Comparison of ENCODE assay signal across 11 cellular contexts in genomic region chr6:135251964-135252429, GRCh38.
DNase-seq lines count a peak whose midpoint lies in the region; ATAC-seq and TF ChIP-seq lines count a peak whose summit lies in the region.
"Had no signal": no experiment of that assay in that cellular context is flagged by ENCODE, and none has a peak within 500 bp of the region (broad histone marks: within the 10 kb centered on the region; RNA-seq: fewer than 3 reads in every experiment).

No MANE protein-coding gene starts in this region.

- TF ChIP-seq CTCF in C4-2B (conservative IDR thresholded peaks at IDR 0.05) = no peak
- TF ChIP-seq CTCF in GM23338 (conservative IDR thresholded peaks at IDR 0.05; ENCODE audit: low read depth in 2 of 2) = no peak
- no peak for TF ChIP-seq CTCF in VCaP (conservative IDR thresholded peaks at IDR 0.05)
- no peak for TF ChIP-seq CTCF in left lung (IDR thresholded peaks at IDR 0.05)
- TF ChIP-seq CTCF in lower leg skin (IDR thresholded peaks at IDR 0.05) = no peak

- H3K9me3 Mint-ChIP-seq in GM23338 = peaks cover 8% of the 10 kb centered on the region; the same call in 2 of the 3 replicates
- H3K9me3 Mint-ChIP-seq: naive thymus-derived CD4-positive, alpha-beta T cell had no signal

- 80 to 82% methylated on average over 8 of the region's 8 CpGs for whole genome bisulfite sequencing in lower leg skin, 2 donors

- H3K4me1 ChIP-seq in GM23338 (ENCODE audit: insufficient read depth) (peaks cover 43% of the 10 kb centered on the region), left lung (peaks cover 4 to 7% of the 10 kb centered on the region in 2 donors)
- H3K4me1 ChIP-seq: Caco-2 had no signal

- no peak for ATAC-seq in GM23338
- peak; percentile 47 for ATAC-seq in left lung
- no peak for ATAC-seq in HG03196 (IDR thresholded peaks at IDR 0.05; ENCODE audit: unreplicated experiment)
- ATAC-seq: naive thymus-derived CD4-positive, alpha-beta T cell had no signal

- peaks cover 2% of the 10 kb centered on the region for H3K27me3 Mint-ChIP-seq in GM23338 (ENCODE audit: insufficient read depth, low read depth, poor library complexity)

- intact Hi-C loops in left lung (cut with DNase I) (no loop called here), lower leg skin (cut with DNase I; ENCODE audit: low total_unique reads) (no loop called here)

- no peaks in the 10 kb centered on the region for H3K9me3 ChIP-seq in left lung
- H3K9me3 ChIP-seq: Caco-2 had no signal

- H3K27ac Mint-ChIP-seq in GM23338 = peak overlapping the region; percentile 17; the same call in 1 of the 2 replicates
- H3K27ac Mint-ChIP-seq: naive thymus-derived CD4-positive, alpha-beta T cell had no signal

- no peaks in the 10 kb centered on the region for H3K36me3 ChIP-seq in GM23338 (ENCODE audit: insufficient read depth)
- H3K36me3 ChIP-seq in left lung = no peaks in the 10 kb centered on the region

- H3K79me2 ChIP-seq in GM23338 (replicated peaks; ENCODE audit: insufficient read depth) = no peaks in the 10 kb centered on the region

- no peaks in the 10 kb centered on the region; the same call in 1 of the 3 replicates for H3K36me3 Mint-ChIP-seq in GM23338 (ENCODE audit: low read depth)
- H3K36me3 Mint-ChIP-seq: naive thymus-derived CD4-positive, alpha-beta T cell had no signal

- peak overlapping the region; percentile 48; the same call in 1 of the 2 replicates for H2AFZ ChIP-seq in GM23338

- peaks cover 55% of the 10 kb centered on the region for H3K4me1 Mint-ChIP-seq in GM23338

- peak overlapping the region; percentile 27 for H3K27ac ChIP-seq in C4-2B
- peak overlapping the region; percentile 87 for H3K27ac ChIP-seq in GM23338 (ENCODE audit: low read depth)
- H3K27ac ChIP-seq in VCaP = peak overlapping the region; percentile 54
- H3K27ac ChIP-seq in left lung = peak overlapping the region in 1 of 2 donors; percentile 23
- H3K27ac ChIP-seq: skin epidermis had no signal

- H3K27me3 ChIP-seq in GM23338 (ENCODE audit: insufficient read depth) (no peaks in the 10 kb centered on the region), left lung (no peaks in the 10 kb centered on the region)

- peaks cover 7% of the 10 kb centered on the region; the same call in 1 of the 2 replicates for H3F3A ChIP-seq in GM23338 (replicated peaks; ENCODE audit: low read depth)

- H3K4me2 ChIP-seq in GM23338 = peak overlapping the region; percentile 58

- H3K4me3 ChIP-seq in GM23338 (peak overlapping the region; percentile 20; the same call in 1 of the 2 replicates), left lung (no peak overlapping the region), lower leg skin (ENCODE audit: low read depth, poor library complexity, severe bottlenecking) (no peak overlapping the region)
- H3K4me3 ChIP-seq: skin epidermis had no signal

- no peaks in the 10 kb centered on the region for H4K20me1 ChIP-seq in GM23338 (replicated peaks; ENCODE audit: insufficient read depth)

- peaks cover 26% of the 10 kb centered on the region for H3K9me2 ChIP-seq in GM23338 (ENCODE audit: insufficient read depth)

- DNase-seq in GM23338 (ENCODE audit: low spot score) (no peak), left lung (no peak), NCI-H82 treated with DMSO at 0.1 percent for 48 hours (lab: John Stamatoyannopoulos, UW; ENCODE audit: unreplicated experiment) (no peak), cerebellum (ENCODE audit: low spot score) (no peak), lower leg skin (ENCODE audit: low spot score in 2 of 2) (no peak)
- DNase-seq: Caco-2; naive thymus-derived CD4-positive, alpha-beta T cell had no signal

- no peak for TF ChIP-seq POLR2A in lower leg skin (IDR thresholded peaks at IDR 0.05)

- H3K4me3 Mint-ChIP-seq in GM23338 = no peak overlapping the region
- H3K4me3 Mint-ChIP-seq: naive thymus-derived CD4-positive, alpha-beta T cell had no signal

TF ChIP-seq in GM23338, 12 proteins besides CTCF, POLR2A, EP300 and RAD21:
- TF ChIP-seq STAT1 (IDR thresholded peaks at IDR 0.05; ENCODE audit: unreplicated experiment) (no peak), CREB1 (CRISPR knock-in tag; IDR thresholded peaks at IDR 0.05; ENCODE audit: low read depth) (no peak), ZNF462 (CRISPR knock-in tag; IDR thresholded peaks at IDR 0.05) (no peak), ZNF331 (CRISPR knock-in tag; IDR thresholded peaks at IDR 0.05; ENCODE audit: low read depth) (no peak), POLR2AphosphoS5 (IDR thresholded peaks at IDR 0.05; ENCODE audit: low read depth) (no peak), EZH2 (IDR thresholded peaks at IDR 0.05; ENCODE audit: low read depth, unreplicated experiment) (no peak)
